In genomic region chr3:15271030-15271429, GRCh38 we compare ENCODE assay signal across 1 cellular context.
TF ChIP-seq lines count a peak whose summit lies in the region.

No MANE protein-coding gene starts in this region.

TF ChIP-seq in GM23338, 12 proteins besides CTCF, POLR2A, EP300 and RAD21 (continued from another document):
- no peak for TF ChIP-seq ZNF462 (CRISPR knock-in tag; IDR thresholded peaks at IDR 0.05)
